ENCODE assay signal across 10 cellular contexts in the genomic region with DNA sequence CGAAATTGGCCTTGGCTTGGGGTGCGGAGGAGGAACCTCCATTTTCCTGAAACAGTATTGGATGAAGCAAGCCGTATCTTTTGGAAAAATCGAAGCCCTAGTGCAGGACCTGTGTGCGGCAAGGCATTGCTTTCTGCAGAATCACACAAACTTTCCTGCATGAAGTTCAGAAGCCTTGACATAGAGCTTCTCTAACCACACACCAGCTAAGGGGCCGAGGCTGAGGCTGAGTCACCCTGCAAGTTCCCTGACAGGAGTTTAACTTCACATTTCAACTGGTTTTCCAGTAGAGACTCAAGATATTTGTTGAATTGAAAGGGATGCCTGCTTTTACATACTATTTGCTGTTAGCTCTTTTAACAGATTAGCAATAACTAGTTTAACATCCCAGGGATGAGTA.
DNase-seq lines count a peak whose midpoint lies in the region; ATAC-seq and TF ChIP-seq lines count a peak whose summit lies in the region.
"Had no signal": no experiment of that assay in that cellular context is flagged by ENCODE, and none has a peak within 500 bp of the region (broad histone marks: within the 10 kb centered on the region; RNA-seq: fewer than 3 reads in every experiment).

No MANE protein-coding gene starts in this region.

- peaks cover 46 to 49% of the 10 kb centered on the region in 2 donors for H3K4me1 Mint-ChIP-seq in natural killer cell

- 87% methylated on average over 6 of the region's 6 CpGs for WGBS in prostate gland

- H3K4me3 ChIP-seq in prostate gland = no peak overlapping the region
- H3K4me3 ChIP-seq: A549 had no signal

- intact Hi-C loops in natural killer cell (cut with micrococcal nuclease) = loop anchor here (10.0 kb wide), 1 partner anchor 108 kb away; a partner anchor contains a TSS
- intact Hi-C loops in prostate gland (cut with DNase I) = no loop called here

- H3K4me3 Mint-ChIP-seq in natural killer cell = peak overlapping the region; percentile 88

- no peaks in the 10 kb centered on the region for H3K27me3 Mint-ChIP-seq in natural killer cell (ENCODE audit: low read depth in 2 of 2)

- H3K27ac Mint-ChIP-seq in natural killer cell = peak overlapping the region; percentile 89 to 92

- TF ChIP-seq CTCF in natural killer cell (IDR thresholded peaks at IDR 0.05) (no peak), prostate gland (IDR thresholded peaks at IDR 0.05) (no peak)

- no peaks in the 10 kb centered on the region for H3K36me3 Mint-ChIP-seq in natural killer cell

- H3K4me1 ChIP-seq in prostate gland (replicated peaks) = no peaks in the 10 kb centered on the region
- H3K4me1 ChIP-seq: A549 had no signal

- H3K27ac ChIP-seq in prostate gland = no peak overlapping the region
- H3K27ac ChIP-seq: A549 had no signal

- no peaks in the 10 kb centered on the region for H3K36me3 ChIP-seq in prostate gland

- peak; percentile 75 to 79 (median 78) for ATAC-seq in natural killer cell
- no peak for ATAC-seq in GM21786 (IDR thresholded peaks at IDR 0.05; ENCODE audit: unreplicated experiment)
- ATAC-seq: A549 had no signal

- no peaks in the 10 kb centered on the region for H3K27me3 ChIP-seq in prostate gland (replicated peaks; ENCODE audit: insufficient read depth)

- TF ChIP-seq POLR2A in prostate gland (IDR thresholded peaks at IDR 0.05) = no peak

- no peaks in the 10 kb centered on the region for H3K9me3 Mint-ChIP-seq in natural killer cell

- no peaks in the 10 kb centered on the region for H3K9me3 ChIP-seq in prostate gland
- H3K9me3 ChIP-seq: A549 had no signal

- peak; percentile 47 for DNase-seq in stimulated activated naive CD4-positive, alpha-beta T cell treated with Interleukin-2 at 50 U/mL for 16 hours (lab: John Stamatoyannopoulos, UW)
- DNase-seq in stimulated activated naive CD4-positive, alpha-beta T cell (lab: John Stamatoyannopoulos, UW) = no peak
- peak; percentile 22 for DNase-seq in activated gamma-delta T cell treated with anti-CD3 and anti-CD28 coated beads, Interleukin-2, amount 50 U/mL, for 16 hours (ENCODE audit: low read depth)
- DNase-seq in natural killer cell (peak; percentile 40), DMS 273 treated with DMSO at 0.1 percent for 48 hours (lab: John Stamatoyannopoulos, UW) (no peak), RPMI8226 (no peak), prostate gland (ENCODE audit: low spot score) (no peak)
- DNase-seq: hypothalamus had no signal

Comparison
In these comparisons a context has a peak if more than half of its experiments do, and no peak if none do; other contexts are left out.
1. DNase-seq: peak in stimulated activated naive CD4-positive, alpha-beta T cell treated with Interleukin-2 at 50 U/mL for 16 hours (single experiment), activated gamma-delta T cell treated with anti-CD3 and anti-CD28 coated beads, Interleukin-2, amount 50 U/mL, for 16 hours (single experiment) and natural killer cell (single experiment); none in stimulated activated naive CD4-positive, alpha-beta T cell (0 of 6), DMS 273 treated with DMSO at 0.1 percent for 48 hours (single experiment), RPMI8226 (single experiment) and prostate gland (single experiment).